ENCODE assay signal across 27 cellular contexts in the genomic region with DNA sequence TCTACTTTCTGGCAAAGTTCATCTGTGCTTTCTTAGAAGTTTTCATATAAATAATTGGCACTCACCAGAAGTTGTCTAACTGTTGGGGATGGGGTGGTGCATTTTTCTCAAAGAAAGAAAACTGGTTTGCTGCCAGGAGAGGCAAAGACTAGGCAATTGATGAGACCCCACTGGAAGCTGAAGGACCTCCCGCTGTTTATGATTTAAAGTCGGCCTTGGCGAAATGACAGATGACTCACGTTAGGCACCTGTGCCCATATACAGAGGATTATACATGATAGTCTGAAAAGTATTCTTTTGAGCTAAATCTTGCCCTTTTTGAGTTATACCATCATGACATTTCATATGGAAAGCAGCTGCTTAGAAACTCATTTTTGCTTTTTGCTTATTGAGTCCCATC.
"Had no signal": no experiment of that assay in that cellular context is flagged by ENCODE, and none has a peak within 500 bp of the region (broad histone marks: within the 10 kb centered on the region; RNA-seq: fewer than 3 reads in every experiment).

No MANE protein-coding gene starts in this region.

- H3K27ac ChIP-seq: ascending aorta, breast epithelium, cardiac muscle cell, colonic mucosa, epithelial cell of prostate, esophagus squamous epithelium, gastroesophageal sphincter, heart right ventricle had no signal

- DNase-seq: activated CD4-positive, alpha-beta memory T cell treated with anti-CD3 and anti-CD28 coated beads for 36 hours; activated CD4-positive, alpha-beta T cell treated with anti-CD3 and anti-CD28 coated beads for 36 hours; activated CD4-positive, alpha-beta T cell treated with anti-CD3 and anti-CD28 coated beads, Interleukin-2, amount 10 ng/mL, durations not matched to agents 24 days and 14 days; activated CD4-positive, CD25-positive, alpha-beta regulatory T cell; activated CD4-positive, CD25-positive, alpha-beta regulatory T cell treated with anti-CD3 and anti-CD28 coated beads, Interleukin-2, amount 50 U/mL, for 72 hours; activated CD8-positive, alpha-beta memory T cell treated with anti-CD3 and anti-CD28 coated beads, Interleukin-2, amount 10 ng/mL, durations not matched to agents 7 days and 5 days; activated CD8-positive, alpha-beta memory T cell treated with anti-CD3 and anti-CD28 coated beads, Interleukin-2, amount 50 U/mL, for 4 hours; activated CD8-positive, alpha-beta T cell treated with anti-CD3 and anti-CD28 coated beads, Interleukin-2, amount 10 ng/mL, durations not matched to agents 7 days and 5 days; activated gamma-delta T cell; activated naive CD4-positive, alpha-beta T cell; activated naive CD4-positive, alpha-beta T cell treated with anti-CD3 and anti-CD28 coated beads, Interleukin-2, amount 10 ng/mL, durations not matched to agents 7 days and 5 days; activated naive CD8-positive, alpha-beta T cell treated with anti-CD3 and anti-CD28 coated beads, Interleukin-2, amount 10 ng/mL, durations not matched to agents 7 days and 5 days; activated T-cell treated with anti-CD3 and anti-CD28 coated beads, Interleukin-2, amount 50 U/mL, for 1 hour; activated T-cell treated with anti-CD3 and anti-CD28 coated beads, Interleukin-2, amount 50 U/mL, for 72 hours; central memory CD4-positive, alpha-beta T cell; cerebellar nuclear complex; colonic mucosa; effector CD8-positive, alpha-beta T cell; esophagus squamous epithelium; foreskin melanocyte; heart right ventricle; hippocampal formation had no signal

- H3K4me3 ChIP-seq: ascending aorta, breast epithelium, cardiac muscle cell, colonic mucosa, esophagus squamous epithelium, gastroesophageal sphincter, heart right ventricle had no signal

- H3K4me1 ChIP-seq: ascending aorta, breast epithelium, colonic mucosa, esophagus squamous epithelium, gastroesophageal sphincter had no signal

- H3K36me3 ChIP-seq: ascending aorta, breast epithelium, cardiac muscle cell, colonic mucosa, esophagus squamous epithelium, gastroesophageal sphincter, heart right ventricle had no signal

- H3K9me3 ChIP-seq: ascending aorta, breast epithelium, colonic mucosa, esophagus squamous epithelium, gastroesophageal sphincter, heart right ventricle had no signal

- H3K27me3 ChIP-seq: ascending aorta, breast epithelium, cardiac muscle cell, colonic mucosa, esophagus squamous epithelium, heart right ventricle had no signal
